2 cellular contexts compared by ENCODE assay signal in the genomic region with DNA sequence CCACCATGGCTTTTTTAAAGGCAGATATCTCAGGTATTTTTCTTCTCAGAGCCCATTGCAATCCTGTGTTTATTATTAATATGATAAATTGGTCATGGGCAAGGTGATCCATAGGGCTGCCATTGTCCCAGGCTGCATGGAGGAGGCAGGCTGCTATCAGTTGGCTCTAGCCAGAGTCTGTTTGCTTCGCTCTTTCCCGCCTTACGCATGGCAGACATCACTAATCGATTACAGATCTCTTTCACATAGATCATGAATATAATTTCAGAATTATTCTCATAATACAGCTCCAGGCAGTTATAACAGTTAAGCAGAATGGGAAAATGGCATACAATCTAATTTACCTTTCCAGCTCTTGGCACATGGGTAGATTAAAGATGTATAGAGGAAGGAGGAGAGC.
TF ChIP-seq lines count a peak whose summit lies in the region.

No MANE protein-coding gene starts in this region.

TF ChIP-seq in GM23338, 12 proteins besides CTCF, POLR2A, EP300 and RAD21 (continued from another document):
- TF ChIP-seq, protein P1, sequence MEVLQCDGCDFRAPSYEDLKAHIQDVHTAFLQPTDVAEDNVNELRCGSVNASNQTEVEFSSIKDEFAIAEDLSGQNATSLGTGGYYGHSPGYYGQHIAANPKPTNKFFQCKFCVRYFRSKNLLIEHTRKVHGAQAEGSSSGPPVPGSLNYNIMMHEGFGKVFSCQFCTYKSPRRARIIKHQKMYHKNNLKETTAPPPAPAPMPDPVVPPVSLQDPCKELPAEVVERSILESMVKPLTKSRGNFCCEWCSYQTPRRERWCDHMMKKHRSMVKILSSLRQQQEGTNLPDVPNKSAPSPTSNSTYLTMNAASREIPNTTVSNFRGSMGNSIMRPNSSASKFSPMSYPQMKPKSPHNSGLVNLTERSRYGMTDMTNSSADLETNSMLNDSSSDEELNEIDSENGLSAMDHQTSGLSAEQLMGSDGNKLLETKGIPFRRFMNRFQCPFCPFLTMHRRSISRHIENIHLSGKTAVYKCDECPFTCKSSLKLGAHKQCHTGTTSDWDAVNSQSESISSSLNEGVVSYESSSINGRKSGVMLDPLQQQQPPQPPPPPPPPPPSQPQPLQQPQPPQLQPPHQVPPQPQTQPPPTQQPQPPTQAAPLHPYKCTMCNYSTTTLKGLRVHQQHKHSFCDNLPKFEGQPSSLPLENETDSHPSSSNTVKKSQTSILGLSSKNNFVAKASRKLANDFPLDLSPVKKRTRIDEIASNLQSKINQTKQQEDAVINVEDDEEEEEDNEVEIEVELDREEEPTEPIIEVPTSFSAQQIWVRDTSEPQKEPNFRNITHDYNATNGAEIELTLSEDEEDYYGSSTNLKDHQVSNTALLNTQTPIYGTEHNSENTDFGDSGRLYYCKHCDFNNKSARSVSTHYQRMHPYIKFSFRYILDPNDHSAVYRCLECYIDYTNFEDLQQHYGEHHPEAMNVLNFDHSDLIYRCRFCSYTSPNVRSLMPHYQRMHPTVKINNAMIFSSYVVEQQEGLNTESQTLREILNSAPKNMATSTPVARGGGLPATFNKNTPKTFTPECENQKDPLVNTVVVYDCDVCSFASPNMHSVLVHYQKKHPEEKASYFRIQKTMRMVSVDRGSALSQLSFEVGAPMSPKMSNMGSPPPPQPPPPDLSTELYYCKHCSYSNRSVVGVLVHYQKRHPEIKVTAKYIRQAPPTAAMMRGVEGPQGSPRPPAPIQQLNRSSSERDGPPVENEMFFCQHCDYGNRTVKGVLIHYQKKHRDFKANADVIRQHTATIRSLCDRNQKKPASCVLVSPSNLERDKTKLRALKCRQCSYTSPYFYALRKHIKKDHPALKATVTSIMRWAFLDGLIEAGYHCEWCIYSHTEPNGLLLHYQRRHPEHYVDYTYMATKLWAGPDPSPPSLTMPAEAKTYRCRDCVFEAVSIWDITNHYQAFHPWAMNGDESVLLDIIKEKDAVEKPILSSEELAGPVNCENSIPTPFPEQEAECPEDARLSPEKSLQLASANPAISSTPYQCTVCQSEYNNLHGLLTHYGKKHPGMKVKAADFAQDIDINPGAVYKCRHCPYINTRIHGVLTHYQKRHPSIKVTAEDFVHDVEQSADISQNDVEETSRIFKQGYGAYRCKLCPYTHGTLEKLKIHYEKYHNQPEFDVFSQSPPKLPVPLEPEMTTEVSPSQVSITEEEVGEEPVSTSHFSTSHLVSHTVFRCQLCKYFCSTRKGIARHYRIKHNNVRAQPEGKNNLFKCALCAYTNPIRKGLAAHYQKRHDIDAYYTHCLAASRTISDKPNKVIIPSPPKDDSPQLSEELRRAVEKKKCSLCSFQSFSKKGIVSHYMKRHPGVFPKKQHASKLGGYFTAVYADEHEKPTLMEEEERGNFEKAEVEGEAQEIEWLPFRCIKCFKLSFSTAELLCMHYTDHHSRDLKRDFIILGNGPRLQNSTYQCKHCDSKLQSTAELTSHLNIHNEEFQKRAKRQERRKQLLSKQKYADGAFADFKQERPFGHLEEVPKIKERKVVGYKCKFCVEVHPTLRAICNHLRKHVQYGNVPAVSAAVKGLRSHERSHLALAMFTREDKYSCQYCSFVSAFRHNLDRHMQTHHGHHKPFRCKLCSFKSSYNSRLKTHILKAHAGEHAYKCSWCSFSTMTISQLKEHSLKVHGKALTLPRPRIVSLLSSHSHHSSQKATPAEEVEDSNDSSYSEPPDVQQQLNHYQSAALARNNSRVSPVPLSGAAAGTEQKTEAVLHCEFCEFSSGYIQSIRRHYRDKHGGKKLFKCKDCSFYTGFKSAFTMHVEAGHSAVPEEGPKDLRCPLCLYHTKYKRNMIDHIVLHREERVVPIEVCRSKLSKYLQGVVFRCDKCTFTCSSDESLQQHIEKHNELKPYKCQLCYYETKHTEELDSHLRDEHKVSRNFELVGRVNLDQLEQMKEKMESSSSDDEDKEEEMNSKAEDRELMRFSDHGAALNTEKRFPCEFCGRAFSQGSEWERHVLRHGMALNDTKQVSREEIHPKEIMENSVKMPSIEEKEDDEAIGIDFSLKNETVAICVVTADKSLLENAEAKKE (CRISPR knock-in tag; IDR thresholded peaks at IDR 0.05) = no peak
- TF ChIP-seq EZH2phosphoT487 (IDR thresholded peaks at IDR 0.05; ENCODE audit: unreplicated experiment) = no peak
- no peak for TF ChIP-seq POLR2AphosphoS5 (IDR thresholded peaks at IDR 0.05; ENCODE audit: low read depth)
- TF ChIP-seq, protein P2, sequence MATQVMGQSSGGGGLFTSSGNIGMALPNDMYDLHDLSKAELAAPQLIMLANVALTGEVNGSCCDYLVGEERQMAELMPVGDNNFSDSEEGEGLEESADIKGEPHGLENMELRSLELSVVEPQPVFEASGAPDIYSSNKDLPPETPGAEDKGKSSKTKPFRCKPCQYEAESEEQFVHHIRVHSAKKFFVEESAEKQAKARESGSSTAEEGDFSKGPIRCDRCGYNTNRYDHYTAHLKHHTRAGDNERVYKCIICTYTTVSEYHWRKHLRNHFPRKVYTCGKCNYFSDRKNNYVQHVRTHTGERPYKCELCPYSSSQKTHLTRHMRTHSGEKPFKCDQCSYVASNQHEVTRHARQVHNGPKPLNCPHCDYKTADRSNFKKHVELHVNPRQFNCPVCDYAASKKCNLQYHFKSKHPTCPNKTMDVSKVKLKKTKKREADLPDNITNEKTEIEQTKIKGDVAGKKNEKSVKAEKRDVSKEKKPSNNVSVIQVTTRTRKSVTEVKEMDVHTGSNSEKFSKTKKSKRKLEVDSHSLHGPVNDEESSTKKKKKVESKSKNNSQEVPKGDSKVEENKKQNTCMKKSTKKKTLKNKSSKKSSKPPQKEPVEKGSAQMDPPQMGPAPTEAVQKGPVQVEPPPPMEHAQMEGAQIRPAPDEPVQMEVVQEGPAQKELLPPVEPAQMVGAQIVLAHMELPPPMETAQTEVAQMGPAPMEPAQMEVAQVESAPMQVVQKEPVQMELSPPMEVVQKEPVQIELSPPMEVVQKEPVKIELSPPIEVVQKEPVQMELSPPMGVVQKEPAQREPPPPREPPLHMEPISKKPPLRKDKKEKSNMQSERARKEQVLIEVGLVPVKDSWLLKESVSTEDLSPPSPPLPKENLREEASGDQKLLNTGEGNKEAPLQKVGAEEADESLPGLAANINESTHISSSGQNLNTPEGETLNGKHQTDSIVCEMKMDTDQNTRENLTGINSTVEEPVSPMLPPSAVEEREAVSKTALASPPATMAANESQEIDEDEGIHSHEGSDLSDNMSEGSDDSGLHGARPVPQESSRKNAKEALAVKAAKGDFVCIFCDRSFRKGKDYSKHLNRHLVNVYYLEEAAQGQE (IDR thresholded peaks at IDR 0.05; ENCODE audit: unreplicated experiment) = no peak
- TF ChIP-seq STAT1 (IDR thresholded peaks at IDR 0.05; ENCODE audit: unreplicated experiment) = no peak
- no peak for TF ChIP-seq EZH2 (IDR thresholded peaks at IDR 0.05; ENCODE audit: low read depth, unreplicated experiment)
- TF ChIP-seq, protein P3, sequence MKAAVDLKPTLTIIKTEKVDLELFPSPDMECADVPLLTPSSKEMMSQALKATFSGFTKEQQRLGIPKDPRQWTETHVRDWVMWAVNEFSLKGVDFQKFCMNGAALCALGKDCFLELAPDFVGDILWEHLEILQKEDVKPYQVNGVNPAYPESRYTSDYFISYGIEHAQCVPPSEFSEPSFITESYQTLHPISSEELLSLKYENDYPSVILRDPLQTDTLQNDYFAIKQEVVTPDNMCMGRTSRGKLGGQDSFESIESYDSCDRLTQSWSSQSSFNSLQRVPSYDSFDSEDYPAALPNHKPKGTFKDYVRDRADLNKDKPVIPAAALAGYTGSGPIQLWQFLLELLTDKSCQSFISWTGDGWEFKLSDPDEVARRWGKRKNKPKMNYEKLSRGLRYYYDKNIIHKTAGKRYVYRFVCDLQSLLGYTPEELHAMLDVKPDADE (IDR thresholded peaks at IDR 0.05) = no peak
- no peak for TF ChIP-seq ZNF114 (CRISPR knock-in tag; IDR thresholded peaks at IDR 0.05)
- no peak for TF ChIP-seq JUNB (IDR thresholded peaks at IDR 0.05; ENCODE audit: unreplicated experiment)

TF ChIP-seq in HEK293, 187 proteins besides CTCF, POLR2A, EP300 and RAD21 (continued from another document):
- no peak for TF ChIP-seq ZNF518A (tag by site-specific recombination; conservative IDR thresholded peaks at IDR 0.05; ENCODE audit: low read depth)
TF ChIP-seq in HEK293: peak in this region for 1.
